ENCODE assay signal across 9 cellular contexts in genomic region chr2:160417745-160418397, GRCh38.
DNase-seq lines count a peak whose midpoint lies in the region; ATAC-seq, FAIRE-seq and TF ChIP-seq lines count a peak whose summit lies in the region.
"Had no signal": no experiment of that assay in that cellular context is flagged by ENCODE, and none has a peak within 500 bp of the region (broad histone marks: within the 10 kb centered on the region; RNA-seq: fewer than 3 reads in every experiment).

No MANE protein-coding gene starts in this region.

- no peaks in the 10 kb centered on the region for H3K36me3 ChIP-seq in A673 (ENCODE audit: insufficient read depth, low read length, poor library complexity, severe bottlenecking)

- H3K4me1 ChIP-seq in A673 (ENCODE audit: insufficient read depth, low read length, poor library complexity, severe bottlenecking) = peaks cover 40% of the 10 kb centered on the region

- no TSS peak for BruUV-seq in A673 (replicated peaks; lab: Mats Ljungman, UMichigan)

- CTCF ChIA-PET in A673 (lab: Charles Lee) = interaction anchor here (0.6 kb wide), 1 partner anchor 32 kb away, joined by 9 read pairs; no protein-coding TSS in a partner anchor

- POLR2A ChIA-PET in A673 (lab: Charles Lee; ENCODE audit: low non-redundant PET) = interaction anchor here (0.5 to 0.6 kb wide), 2 partner anchors 10 to 41 kb away, joined by 3 to 5 read pairs; no protein-coding TSS in a partner anchor

- H3K9me3 Mint-ChIP-seq in activated T-helper 17 cell treated with anti-CD3 and anti-CD28 coated beads, Interleukin-2, amount 50 U/mL, for 72 hours = no peaks in the 10 kb centered on the region

- H3K9me3 ChIP-seq in A673 (ENCODE audit: low read depth, low read length, poor library complexity, severe bottlenecking) = no peaks in the 10 kb centered on the region

- ATAC-seq in activated T-helper 17 cell treated with anti-CD3 and anti-CD28 coated beads, Interleukin-2, amount 50 U/mL, for 72 hours (replicated peaks) = peak; percentile 87
- no peak for ATAC-seq in HG03521 (IDR thresholded peaks at IDR 0.05; ENCODE audit: unreplicated experiment)

- H3K27ac Mint-ChIP-seq in activated T-helper 17 cell treated with anti-CD3 and anti-CD28 coated beads, Interleukin-2, amount 50 U/mL, for 72 hours = peak overlapping the region; percentile 91

- H3K4me3 ChIP-seq in A673 (ENCODE audit: low read depth, low read length, poor library complexity, severe bottlenecking) = no peak overlapping the region

- no peak for TF ChIP-seq CTCF in A673 (conservative IDR thresholded peaks at IDR 0.05; ENCODE audit: low read depth, low read length)

- H3K4me3 Mint-ChIP-seq in activated T-helper 17 cell treated with anti-CD3 and anti-CD28 coated beads, Interleukin-2, amount 50 U/mL, for 72 hours = peak overlapping the region; percentile 72

- no peaks in the 10 kb centered on the region for H3K27me3 Mint-ChIP-seq in activated T-helper 17 cell treated with anti-CD3 and anti-CD28 coated beads, Interleukin-2, amount 50 U/mL, for 72 hours

- H3K36me3 Mint-ChIP-seq in activated T-helper 17 cell treated with anti-CD3 and anti-CD28 coated beads, Interleukin-2, amount 50 U/mL, for 72 hours (ENCODE audit: low read depth) = peaks cover 11% of the 10 kb centered on the region

- no peaks in the 10 kb centered on the region for H3K27me3 ChIP-seq in A673 (replicated peaks; ENCODE audit: insufficient read depth, low read depth, low read length, poor library complexity)

- DNase-seq in A673 (ENCODE audit: low spot score) (peak; percentile 63), H4 (ENCODE audit: low spot score) (peak; percentile 41), foreskin melanocyte (peak; percentile 58), GM19239 (ENCODE audit: insufficient read length, low spot score) (no peak), NCI-H510A (lab: John Stamatoyannopoulos, UW) (no peak), COLO668 (lab: John Stamatoyannopoulos, UW; ENCODE audit: unreplicated experiment) (no peak)
- DNase-seq: midbrain had no signal

- intact Hi-C loops in A673 (cut with micrococcal nuclease; ENCODE audit: unreplicated experiment) = no loop called here

- FAIRE-seq in GM19239 (lab: Jason Lieb, UNC) = no peak

- peaks cover 31% of the 10 kb centered on the region for H3K4me1 Mint-ChIP-seq in activated T-helper 17 cell treated with anti-CD3 and anti-CD28 coated beads, Interleukin-2, amount 50 U/mL, for 72 hours

- peak overlapping the region; percentile 43 for H3K27ac ChIP-seq in A673 (ENCODE audit: low read depth, low read length, poor library complexity, severe bottlenecking)

Comparison
In these comparisons a context has a peak if more than half of its experiments do, and no peak if none do; other contexts are left out.
1. DNase-seq: peak in A673 (single experiment), H4 (single experiment) and foreskin melanocyte (single experiment); none in GM19239 (single experiment), NCI-H510A (single experiment) and COLO668 (single experiment).